1 cellular context compared by ENCODE assay signal in the genomic region with DNA sequence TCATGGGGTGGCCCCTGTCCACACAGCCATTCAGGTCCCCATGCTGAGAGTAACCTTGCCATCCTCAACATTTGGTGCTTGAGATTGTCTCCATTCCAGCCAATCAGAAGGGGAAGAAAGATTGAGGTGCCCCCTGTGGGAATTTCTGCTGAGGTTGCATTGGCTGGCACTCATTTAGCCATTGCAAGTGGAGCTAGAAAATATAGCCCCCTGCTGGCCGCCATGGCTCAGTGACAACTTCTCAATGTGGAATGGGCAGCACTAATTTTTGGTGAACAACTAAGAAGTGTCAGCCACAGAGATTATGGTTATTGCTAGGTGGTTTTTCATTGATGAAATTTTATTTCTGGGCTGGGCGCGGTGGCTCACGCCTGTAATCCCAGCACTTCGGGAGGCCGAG.
TF ChIP-seq lines count a peak whose summit lies in the region.

No MANE protein-coding gene starts in this region.

TF ChIP-seq in WTC11, 78 proteins besides CTCF, POLR2A, EP300 and RAD21 (continued from another document):
- no peak for TF ChIP-seq TEAD4 (CRISPR knock-in tag; IDR thresholded peaks at IDR 0.05)
